8 cellular contexts compared by ENCODE assay signal in the genomic region with DNA sequence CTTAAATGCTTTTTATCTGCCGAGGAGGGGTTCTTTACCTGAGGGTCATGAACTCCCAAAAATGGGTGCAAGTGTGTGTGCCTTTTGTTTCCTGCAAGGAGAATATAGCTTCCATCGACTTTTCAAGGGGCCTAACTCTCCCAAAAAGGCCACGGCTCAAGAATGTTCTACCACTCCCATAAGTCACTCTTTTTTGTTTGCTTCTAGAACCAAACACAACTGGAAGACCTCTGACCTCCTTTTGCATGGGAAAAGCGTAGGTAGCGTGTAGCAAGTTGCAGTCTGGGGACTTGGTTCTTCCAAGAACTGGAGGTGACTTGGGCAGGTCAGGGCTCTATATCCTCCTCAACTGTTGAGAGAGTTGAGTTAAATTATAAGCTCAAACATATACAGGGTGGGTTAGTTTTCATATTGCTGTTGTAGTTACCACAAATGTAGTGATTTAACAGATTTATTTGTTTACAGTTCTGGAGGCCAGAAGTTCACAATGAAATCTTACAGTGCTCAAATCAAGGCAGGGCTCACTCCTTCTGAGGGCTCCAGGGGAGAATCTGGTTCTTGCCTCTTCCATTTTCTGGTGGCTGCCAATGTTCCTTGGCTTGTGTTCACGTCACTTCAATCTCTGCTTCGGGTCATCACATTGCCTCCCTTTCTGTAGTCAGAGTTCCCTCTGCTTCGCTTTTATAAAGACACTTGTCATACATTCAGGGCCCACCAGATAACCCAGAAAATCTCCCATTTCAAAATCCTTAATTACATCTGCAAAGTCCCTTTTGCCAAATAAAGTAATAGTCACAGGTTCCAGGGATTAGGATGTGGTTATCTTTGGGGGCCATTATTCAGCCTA. TPM values are rescaled to one million over a fixed set of nuclear protein-coding genes. Genes with fewer than 3 reads are reported as not detected.
DNase-seq lines count a peak whose midpoint lies in the region; ATAC-seq and TF ChIP-seq lines count a peak whose summit lies in the region.

No MANE protein-coding gene starts in this region.

- H3K9me3 ChIP-seq in DOHH2 (ENCODE audit: control insufficient read depth, insufficient read depth, low read length) (no peaks in the 10 kb centered on the region), neural progenitor cell (ENCODE audit: low read depth) (no peaks in the 10 kb centered on the region)

- H3K36me3 Mint-ChIP-seq in effector memory CD8-positive, alpha-beta T cell (ENCODE audit: insufficient read depth) = peaks cover 15% of the 10 kb centered on the region
- H3K36me3 Mint-ChIP-seq in neural progenitor cell = peaks cover 15% of the 10 kb centered on the region

- intact Hi-C loops in sciatic nerve (cut with DNase I) = no loop called here

- H3K27me3 ChIP-seq in DOHH2 (ENCODE audit: control insufficient read depth, low read length) (no peaks in the 10 kb centered on the region), neural progenitor cell (no peaks in the 10 kb centered on the region)

- H2AFZ ChIP-seq in neural progenitor cell (replicated peaks) = no peak overlapping the region

- H3K4me3 ChIP-seq in DOHH2 (ENCODE audit: low read length) (peak overlapping the region; percentile 82), NB4 (ENCODE audit: low read depth, low read length) (peak overlapping the region; percentile 86), neural progenitor cell (peak overlapping the region; percentile 80)

- peak overlapping the region; percentile 76 for H3K9ac ChIP-seq in neural progenitor cell

- H3K9me2 ChIP-seq in DOHH2 (replicated peaks; ENCODE audit: control insufficient read depth, low read length) = no peaks in the 10 kb centered on the region

- no peaks in the 10 kb centered on the region for H3K9me3 Mint-ChIP-seq in effector memory CD8-positive, alpha-beta T cell
- H3K9me3 Mint-ChIP-seq in neural progenitor cell = no peaks in the 10 kb centered on the region

- H3K4me2 ChIP-seq in DOHH2 (ENCODE audit: low read length) = peak overlapping the region; percentile 80
- peak overlapping the region; percentile 85 for H3K4me2 ChIP-seq in neural progenitor cell

- H3K36me3 ChIP-seq in DOHH2 (ENCODE audit: control insufficient read depth, low read length) (peaks cover 59% of the 10 kb centered on the region), neural progenitor cell (no peaks in the 10 kb centered on the region)

- H3K79me2 ChIP-seq in DOHH2 (ENCODE audit: control insufficient read depth, low read length) (peaks cover 83% of the 10 kb centered on the region), neural progenitor cell (ENCODE audit: low read depth) (peaks cover 67% of the 10 kb centered on the region)

- TF ChIP-seq CTCF in DOHH2 (IDR thresholded peaks at IDR 0.05; ENCODE audit: low read depth, low read length, poor library complexity, severe bottlenecking) = no peak
- TF ChIP-seq CTCF in NB4 (IDR thresholded peaks at IDR 0.05; ENCODE audit: low read depth, low read length) = no peak
- no peak for TF ChIP-seq CTCF in neural progenitor cell (IDR thresholded peaks at IDR 0.05)
- no peak for TF ChIP-seq CTCF in GM13977 (IDR thresholded peaks at IDR 0.05; ENCODE audit: extremely low read depth, insufficient read depth, missing control alignments)

- H3K27me3 Mint-ChIP-seq in effector memory CD8-positive, alpha-beta T cell = no peaks in the 10 kb centered on the region
- no peaks in the 10 kb centered on the region for H3K27me3 Mint-ChIP-seq in neural progenitor cell (ENCODE audit: insufficient read depth, low read depth)

- peak overlapping the region in 1 of 2 donors; percentile 54 for H3K27ac Mint-ChIP-seq in effector memory CD8-positive, alpha-beta T cell
- peak overlapping the region; percentile 31 for H3K27ac Mint-ChIP-seq in neural progenitor cell

- TF ChIP-seq POLR2A in NB4 (IDR thresholded peaks at IDR 0.05; ENCODE audit: extremely low read depth, insufficient read length) = no peak

- DNase-seq in NB4 (ENCODE audit: low read depth) = no peak
- DNase-seq in effector memory CD8-positive, alpha-beta T cell = no peak
- no peak for DNase-seq in neural progenitor cell (ENCODE audit: low spot score)
- no peak for DNase-seq in T-helper 9 cell
- DNase-seq in GM13977 (ENCODE audit: low spot score) = no peak
- DNase-seq in sciatic nerve (ENCODE audit: low spot score) = no peak
- no peak for DNase-seq in activated CD4-positive, alpha-beta T cell treated with anti-CD3 and anti-CD28 coated beads for 48 hours

- in situ Hi-C loops in GM13977 (cut with MboI; ENCODE audit: low pct_unique_long_range_greater_than_20kb, low sequenced_read_pairs, unreplicated experiment) = no loop called here

- no peak for ATAC-seq in effector memory CD8-positive, alpha-beta T cell (replicated peaks)
- ATAC-seq in sciatic nerve = no peak

- peaks cover 14 to 18% of the 10 kb centered on the region in 2 donors for H3K4me1 Mint-ChIP-seq in effector memory CD8-positive, alpha-beta T cell (ENCODE audit: low read depth in 2 of 2)
- peaks cover 55% of the 10 kb centered on the region for H3K4me1 Mint-ChIP-seq in neural progenitor cell

- 0 out of 2 replicates have a peak, but pooled peaks cover 4% of the 10 kb centered on the region for H3F3A ChIP-seq in DOHH2 (ENCODE audit: control insufficient read depth, insufficient read depth)
- H3F3A ChIP-seq in neural progenitor cell (ENCODE audit: low read depth) = peaks cover 4% of the 10 kb centered on the region

- H3K4me1 ChIP-seq in DOHH2 (ENCODE audit: control insufficient read depth, low read length) (peaks cover 62% of the 10 kb centered on the region), neural progenitor cell (peaks cover 30% of the 10 kb centered on the region)

- H4K20me1 ChIP-seq in DOHH2 (ENCODE audit: control insufficient read depth, insufficient read depth, low read depth, low read length) (peaks cover 32% of the 10 kb centered on the region), neural progenitor cell (ENCODE audit: low read depth) (peaks cover 54% of the 10 kb centered on the region)

- peak overlapping the region; percentile 74 for H3K27ac ChIP-seq in DOHH2 (ENCODE audit: low read depth, low read length)
- H3K27ac ChIP-seq in neural progenitor cell = no peak overlapping the region

- peak overlapping the region; percentile 87 to 90 for H3K4me3 Mint-ChIP-seq in effector memory CD8-positive, alpha-beta T cell
- H3K4me3 Mint-ChIP-seq in neural progenitor cell = peak overlapping the region; percentile 97

RNA-seq across cellular contexts. Expression of gene TMEM97, which starts 1.4 kb away (rescaled TPM):
- 126 and 136 TPM in 2 replicates for total RNA-seq in neural progenitor cell (ENCODE audit: low replicate concordance)
- 21.8 TPM for total RNA-seq in sciatic nerve

RNA-seq across cellular contexts. Expression of gene IFT20, which starts 14.8 kb away (rescaled TPM):
- total RNA-seq in neural progenitor cell (ENCODE audit: low replicate concordance) = 25.7 and 68.2 TPM in 2 replicates
- total RNA-seq in sciatic nerve = 36.3 TPM

RNA-seq across cellular contexts. Expression of gene TNFAIP1, which starts 15.1 kb away (rescaled TPM):
- total RNA-seq in neural progenitor cell (ENCODE audit: low replicate concordance) = 13.7 and 18.6 TPM in 2 replicates
- 75.0 TPM for total RNA-seq in sciatic nerve

RNA-seq across cellular contexts. Expression of gene POLDIP2, which starts 36.9 kb away (rescaled TPM):
- total RNA-seq in neural progenitor cell (ENCODE audit: low replicate concordance) (44.6 and 65.0 TPM in 2 replicates), sciatic nerve (30.0 TPM)

RNA-seq across cellular contexts. Expression of gene SEBOX, which starts 44.6 kb away (rescaled TPM):
- total RNA-seq in neural progenitor cell (ENCODE audit: low replicate concordance) (not detected in 2 replicates), sciatic nerve (not detected)
